In genomic region chr14:99079061-99079727, GRCh38 we compare ENCODE assay signal across 35 cellular contexts.
"Had no signal": no experiment of that assay in that cellular context is flagged by ENCODE, and none has a peak within 500 bp of the region (broad histone marks: within the 10 kb centered on the region; RNA-seq: fewer than 3 reads in every experiment).

No MANE protein-coding gene starts in this region.

- H3K9me3 ChIP-seq: colonic mucosa, gastrocnemius medialis had no signal

- H3K27ac ChIP-seq: ascending aorta, breast epithelium, cardiac muscle cell, colonic mucosa, dorsolateral prefrontal cortex, foreskin keratinocyte, gastrocnemius medialis, heart left ventricle, WERI-Rb-1 had no signal

- H3K4me3 ChIP-seq: ascending aorta, breast epithelium, cardiac muscle cell, colonic mucosa, dorsolateral prefrontal cortex, gastrocnemius medialis, heart left ventricle had no signal

- H3K27me3 Mint-ChIP-seq: activated B cell treated with CpG ODN at 0.5 μM for 24 hours; activated CD8-positive, alpha-beta T cell treated with anti-CD3 and anti-CD28 coated beads for 36 hours; activated naive CD4-positive, alpha-beta T cell treated with anti-CD3 and anti-CD28 coated beads, Interleukin-2, amount 10 ng/mL, durations not matched to agents 7 days and 5 days; activated naive CD8-positive, alpha-beta T cell treated with anti-CD3 and anti-CD28 coated beads, Interleukin-2, amount 10 ng/mL, durations not matched to agents 7 days and 5 days; brain; T-helper 17 cell had no signal

- H3K36me3 ChIP-seq: ascending aorta, breast epithelium, cardiac muscle cell, colonic mucosa, gastrocnemius medialis, heart left ventricle, WERI-Rb-1 had no signal

- H3K4me1 ChIP-seq: ascending aorta, breast epithelium, colonic mucosa, foreskin keratinocyte, gastrocnemius medialis, heart left ventricle had no signal

- H3K27ac Mint-ChIP-seq: activated B cell treated with CpG ODN at 0.5 μM for 24 hours; activated CD8-positive, alpha-beta T cell treated with anti-CD3 and anti-CD28 coated beads for 36 hours; activated naive CD4-positive, alpha-beta T cell treated with anti-CD3 and anti-CD28 coated beads, Interleukin-2, amount 10 ng/mL, durations not matched to agents 7 days and 5 days; activated naive CD8-positive, alpha-beta T cell treated with anti-CD3 and anti-CD28 coated beads, Interleukin-2, amount 10 ng/mL, durations not matched to agents 7 days and 5 days; activated T-helper 1 cell treated with anti-CD3 and anti-CD28 coated beads, Interleukin-12 subunit alpha, Interleukin-12 subunit beta, Interleukin-2, Interleukin-4 antibody, amounts not matched to agents 30 ng/mL and 10 ng/mL and 1 ng/mL, durations not matched to agents 14 hours and 24 hours and 36 hours; dendritic cell treated with granulocyte-macrophage colony-stimulating factor and Interleukin-4, amounts not matched to agents 40 ng/mL and 50 ng/mL, for 4 days; endodermal cell; T-helper 17 cell; T-helper 2 cell treated with Interferon-gamma antibody and Interleukin-4, amounts not matched to agents 5 μg/mL and 100 μg/mL, for 36 hours had no signal

- H3K4me1 Mint-ChIP-seq: activated B cell treated with CpG ODN at 0.5 μM for 24 hours, brain, endodermal cell had no signal

- H3K9me3 Mint-ChIP-seq: activated B cell treated with CpG ODN at 0.5 μM for 24 hours had no signal

- H3K27me3 ChIP-seq: ascending aorta, breast epithelium, cardiac muscle cell, colonic mucosa, foreskin keratinocyte had no signal

- ATAC-seq: activated CD4-positive, CD25-positive, alpha-beta regulatory T cell treated with anti-CD3 and anti-CD28 coated beads, Interleukin-2, amount 50 U/mL, for 24 hours; activated CD8-positive, alpha-beta T cell treated with anti-CD3 and anti-CD28 coated beads for 36 hours; activated naive CD4-positive, alpha-beta T cell treated with anti-CD3 and anti-CD28 coated beads, Interleukin-2, amount 50 U/mL, for 72 hours; esophagus mucosa; foreskin keratinocyte; gastrocnemius medialis; heart left ventricle; T-helper 17 cell had no signal

- H3K36me3 Mint-ChIP-seq: brain had no signal

- H3K4me3 Mint-ChIP-seq: activated B cell treated with CpG ODN at 0.5 μM for 24 hours; activated CD8-positive, alpha-beta T cell treated with anti-CD3 and anti-CD28 coated beads for 36 hours; activated naive CD4-positive, alpha-beta T cell treated with anti-CD3 and anti-CD28 coated beads, Interleukin-2, amount 10 ng/mL, durations not matched to agents 7 days and 5 days; activated naive CD8-positive, alpha-beta T cell treated with anti-CD3 and anti-CD28 coated beads, Interleukin-2, amount 10 ng/mL, durations not matched to agents 7 days and 5 days; activated T-helper 1 cell treated with anti-CD3 and anti-CD28 coated beads, Interleukin-12 subunit alpha, Interleukin-12 subunit beta, Interleukin-2, Interleukin-4 antibody, amounts not matched to agents 30 ng/mL and 10 ng/mL and 1 ng/mL, durations not matched to agents 14 hours and 24 hours and 36 hours; brain; dendritic cell treated with granulocyte-macrophage colony-stimulating factor and Interleukin-4, amounts not matched to agents 40 ng/mL and 50 ng/mL, for 4 days; endodermal cell; T-helper 17 cell; T-helper 2 cell treated with Interferon-gamma antibody and Interleukin-4, amounts not matched to agents 5 μg/mL and 100 μg/mL, for 36 hours had no signal

- DNase-seq: activated B cell treated with CpG ODN at 0.5 μM for 24 hours; activated CD4-positive, alpha-beta T cell treated with anti-CD3 and anti-CD28 coated beads for 48 hours; activated CD4-positive, alpha-beta T cell treated with anti-CD3 and anti-CD28 coated beads, Interleukin-2, amount 50 U/mL, for 1 hour; activated CD4-positive, alpha-beta T cell treated with anti-CD3 and anti-CD28 coated beads, Interleukin-2, amount 50 U/mL, for 48 hours; activated CD8-positive, alpha-beta T cell treated with anti-CD3 and anti-CD28 coated beads for 36 hours; activated gamma-delta T cell; activated naive CD4-positive, alpha-beta T cell; activated naive CD4-positive, alpha-beta T cell treated with anti-CD3 and anti-CD28 coated beads, Interleukin-2, amount 10 ng/mL, durations not matched to agents 7 days and 5 days; activated naive CD8-positive, alpha-beta T cell treated with anti-CD3 and anti-CD28 coated beads, Interleukin-2, amount 10 ng/mL, durations not matched to agents 7 days and 5 days; activated T-cell treated with anti-CD3 and anti-CD28 coated beads, Interleukin-2, amount 50 U/mL, for 1 hour; activated T-cell treated with anti-CD3 and anti-CD28 coated beads, Interleukin-2, amount 50 U/mL, for 48 hours; central memory CD4-positive, alpha-beta T cell; cerebellar nuclear complex; colonic mucosa; dorsolateral prefrontal cortex; effector memory CD4-positive, alpha-beta T cell; endodermal cell; foreskin keratinocyte; gastrocnemius medialis; glutamatergic neuron; heart left ventricle; T-helper 1 cell; T-helper 17 cell; T1000; WERI-Rb-1 had no signal
